Comparison of ENCODE assay signal across 20 cellular contexts in the genomic region with DNA sequence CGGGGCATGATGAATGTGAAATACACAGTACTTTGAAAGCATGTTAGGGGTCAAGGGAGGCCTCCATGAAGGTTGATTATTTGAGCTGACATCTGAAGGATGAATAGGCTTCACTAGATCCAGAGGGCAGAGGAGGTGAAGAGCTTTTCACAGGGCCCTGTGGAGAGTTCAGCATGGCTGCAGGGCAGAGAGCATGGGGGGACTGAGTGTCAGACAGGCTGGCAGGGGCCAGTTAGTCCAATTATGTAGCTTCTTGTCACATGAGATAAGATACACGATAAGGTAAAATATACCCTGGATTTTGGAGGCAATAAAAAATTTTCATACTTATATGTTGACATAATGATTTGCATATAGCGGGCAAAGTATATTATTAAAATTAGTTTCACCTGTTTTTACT. TPM values are rescaled to one million over a fixed set of nuclear protein-coding genes. Genes with fewer than 3 reads are reported as not detected.
DNase-seq lines count a peak whose midpoint lies in the region; ATAC-seq and TF ChIP-seq lines count a peak whose summit lies in the region.
"Had no signal": no experiment of that assay in that cellular context is flagged by ENCODE, and none has a peak within 500 bp of the region (broad histone marks: within the 10 kb centered on the region; RNA-seq: fewer than 3 reads in every experiment).

No MANE protein-coding gene starts in this region.

- ATAC-seq in memory B cell (ENCODE audit: low read depth): no peak
- ATAC-seq: activated T-cell treated with anti-CD3 and anti-CD28 coated beads, Interleukin-2, amount 50 U/mL, for 4 hours had no signal

- no peaks in the 10 kb centered on the region for H3K27me3 Mint-ChIP-seq in memory B cell
- H3K27me3 Mint-ChIP-seq: activated naive CD4-positive, alpha-beta T cell treated with anti-CD3 and anti-CD28 coated beads, Interleukin-2, amount 50 U/mL, for 24 hours had no signal

- WGBS in suprapubic skin: 52% methylated on average over 3 of the region's 3 CpGs

- H3K27me3 ChIP-seq in adipocyte (replicated peaks; ENCODE audit: control insufficient read depth, insufficient read depth, low read length) (no peaks in the 10 kb centered on the region), suprapubic skin (no peaks in the 10 kb centered on the region)
- H3K27me3 ChIP-seq: brain microvascular endothelial cell had no signal

- H3K4me3 ChIP-seq in adipocyte (ENCODE audit: low read length) (no peak overlapping the region), suprapubic skin (no peak overlapping the region)
- H3K4me3 ChIP-seq: lower lobe of right lung had no signal

- peak overlapping the region; percentile 9 for H3K4me3 Mint-ChIP-seq in memory B cell
- H3K4me3 Mint-ChIP-seq: activated CD4-positive, alpha-beta T cell treated with anti-CD3 and anti-CD28 coated beads, Interleukin-2, amount 10 ng/mL, durations not matched to agents 7 days and 5 days; activated naive CD4-positive, alpha-beta T cell treated with anti-CD3 and anti-CD28 coated beads, Interleukin-2, amount 50 U/mL, for 24 hours; activated T-cell treated with anti-CD3 and anti-CD28 coated beads, Interleukin-2, amount 50 U/mL, for 4 hours; immature natural killer cell had no signal

- no peaks in the 10 kb centered on the region for H3K9me3 Mint-ChIP-seq in memory B cell
- H3K9me3 Mint-ChIP-seq: activated CD4-positive, alpha-beta T cell treated with anti-CD3 and anti-CD28 coated beads, Interleukin-2, amount 10 ng/mL, durations not matched to agents 7 days and 5 days; activated naive CD4-positive, alpha-beta T cell treated with anti-CD3 and anti-CD28 coated beads, Interleukin-2, amount 50 U/mL, for 24 hours; activated T-cell treated with anti-CD3 and anti-CD28 coated beads, Interleukin-2, amount 50 U/mL, for 4 hours had no signal

- no peak for TF ChIP-seq POLR2A in suprapubic skin (IDR thresholded peaks at IDR 0.05)

- no peak for TF ChIP-seq CTCF in suprapubic skin (IDR thresholded peaks at IDR 0.05)

- peaks cover 26% of the 10 kb centered on the region for H3K4me1 Mint-ChIP-seq in memory B cell

- H3K4me1 ChIP-seq in adipocyte (ENCODE audit: control insufficient read depth, insufficient read depth, low read length): peaks cover 42% of the 10 kb centered on the region
- peaks cover 38% of the 10 kb centered on the region for H3K4me1 ChIP-seq in suprapubic skin

- H3K9me3 ChIP-seq in adipocyte (ENCODE audit: control insufficient read depth, low read length) (no peaks in the 10 kb centered on the region), suprapubic skin (no peaks in the 10 kb centered on the region)
- H3K9me3 ChIP-seq: lower lobe of right lung had no signal

- no peak overlapping the region for H3K27ac Mint-ChIP-seq in memory B cell
- H3K27ac Mint-ChIP-seq: activated CD4-positive, alpha-beta T cell treated with anti-CD3 and anti-CD28 coated beads, Interleukin-2, amount 10 ng/mL, durations not matched to agents 7 days and 5 days; activated naive CD4-positive, alpha-beta T cell treated with anti-CD3 and anti-CD28 coated beads, Interleukin-2, amount 50 U/mL, for 24 hours; immature natural killer cell; naive thymus-derived CD4-positive, alpha-beta T cell had no signal

- DNase-seq in NCI-H82 (lab: John Stamatoyannopoulos, UW) (peak; percentile 58), NCI-H82 treated with DMSO at 0.1 percent for 48 hours (lab: John Stamatoyannopoulos, UW; ENCODE audit: unreplicated experiment) (no peak), adipocyte (ENCODE audit: low read depth) (no peak), memory B cell (ENCODE audit: low spot score in 2 of 2) (no peak), suprapubic skin (ENCODE audit: low spot score in 2 of 2) (no peak), SKM-1 (lab: John Stamatoyannopoulos, UW; ENCODE audit: unreplicated experiment) (no peak)
- no peak for DNase-seq in central memory CD4-positive, alpha-beta T cell
- DNase-seq in activated naive CD4-positive, alpha-beta T cell treated with anti-CD3 and anti-CD28 coated beads, Interleukin-2, amount 50 U/mL, for 16 hours: no peak
- DNase-seq: 8988T; activated CD4-positive, alpha-beta T cell treated with anti-CD3 and anti-CD28 coated beads, Interleukin-2, amount 10 ng/mL, durations not matched to agents 7 days and 5 days; activated T-cell treated with anti-CD3 and anti-CD28 coated beads, Interleukin-2, amount 50 U/mL, for 4 hours; brain microvascular endothelial cell; effector CD4-positive, alpha-beta T cell; immature natural killer cell; naive thymus-derived CD4-positive, alpha-beta T cell; stimulated activated naive CD4-positive, alpha-beta T cell had no signal

- peak overlapping the region; percentile 8 for H3K27ac ChIP-seq in suprapubic skin
- H3K27ac ChIP-seq: brain microvascular endothelial cell, lower lobe of right lung had no signal

- H3K36me3 Mint-ChIP-seq in memory B cell: no peaks in the 10 kb centered on the region
- H3K36me3 Mint-ChIP-seq: activated naive CD4-positive, alpha-beta T cell treated with anti-CD3 and anti-CD28 coated beads, Interleukin-2, amount 50 U/mL, for 24 hours; immature natural killer cell; naive thymus-derived CD4-positive, alpha-beta T cell had no signal

- TF ChIP-seq EP300 in suprapubic skin (IDR thresholded peaks at IDR 0.05): no peak

- H3K36me3 ChIP-seq in adipocyte (ENCODE audit: control insufficient read depth, insufficient read depth, low read length, severe bottlenecking) (no peaks in the 10 kb centered on the region), suprapubic skin (no peaks in the 10 kb centered on the region)
- H3K36me3 ChIP-seq: brain microvascular endothelial cell, lower lobe of right lung had no signal

- peak overlapping the region; percentile 73 for H3K9ac ChIP-seq in adipocyte (ENCODE audit: low read length)

RNA-seq across cellular contexts. Expression of a gene that starts 2.5 kb away (rescaled TPM):
- total RNA-seq in suprapubic skin: not detected
- total RNA-seq: activated CD4-positive, alpha-beta T cell treated with anti-CD3 and anti-CD28 coated beads, Interleukin-2, amount 10 ng/mL, durations not matched to agents 7 days and 5 days; activated T-cell treated with anti-CD3 and anti-CD28 coated beads, Interleukin-2, amount 50 U/mL, for 4 hours; HT1080; lower lobe of right lung; naive thymus-derived CD4-positive, alpha-beta T cell; ureter had no signal

RNA-seq across cellular contexts. Expression of a gene that starts 45.5 kb away (rescaled TPM):
- 100 to 1,000 TPM in 1 of 4 donors, 10 to 100 TPM in 3; 31.5 to 267 (median 42.6) TPM for total RNA-seq in suprapubic skin

RNA-seq across cellular contexts. Expression of a gene that starts 57.1 kb away (rescaled TPM):
- 10 to 100 TPM; 21.4 to 33.8 (median 26.6) TPM for total RNA-seq in suprapubic skin
